In the genomic region with DNA sequence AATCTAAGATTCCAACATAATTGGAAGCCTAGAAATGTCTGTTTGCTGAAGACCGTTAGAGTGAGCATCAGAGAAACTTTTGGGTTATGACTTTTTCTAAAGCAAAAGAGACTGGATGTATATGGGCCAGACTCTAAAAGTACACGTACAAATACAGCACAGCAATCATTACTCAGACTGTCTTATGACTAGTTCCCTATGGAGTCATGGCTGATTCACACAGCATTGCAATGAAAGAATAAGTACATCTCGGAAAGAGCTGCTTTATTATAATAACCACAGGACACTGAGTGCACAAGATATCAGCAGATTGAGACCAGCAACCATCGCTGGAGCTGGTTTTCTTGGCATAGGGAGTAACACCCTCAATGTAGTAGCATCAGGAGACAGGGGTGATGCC, we compare ENCODE assay signal across 18 cellular contexts.
DNase-seq lines count a peak whose midpoint lies in the region; ATAC-seq, FAIRE-seq and TF ChIP-seq lines count a peak whose summit lies in the region.
"Had no signal": no experiment of that assay in that cellular context is flagged by ENCODE, and none has a peak within 500 bp of the region (broad histone marks: within the 10 kb centered on the region; RNA-seq: fewer than 3 reads in every experiment).

No MANE protein-coding gene starts in this region.

- H3K4me2 ChIP-seq in HepG2 (ENCODE audit: low read depth, low read length), result no peak overlapping the region
- H3K4me2 ChIP-seq: PC-9 had no signal

- POLR2A ChIA-PET in HepG2 (lab: Yijun Ruan, JAX), result no interaction called here

- 2% methylated on average over 4 of the region's 4 CpGs for WGBS in HepG2 (ENCODE audit: low lambda C conversion rate)

- H3K9ac ChIP-seq in HepG2 (ENCODE audit: insufficient read depth, low read depth, low read length), result no peak overlapping the region

- TF ChIP-seq CTCF in epithelial cell of esophagus (IDR thresholded peaks at IDR 0.05; ENCODE audit: insufficient read depth, low read depth, low read length, missing control alignments), result no peak
- no peak for TF ChIP-seq CTCF in HepG2 (CRISPR knock-in tag; IDR thresholded peaks at IDR 0.05)

- DNase-seq in EL, result peak; percentile 76
- peak; percentile 2 for DNase-seq in RPMI7951 (ENCODE audit: low read depth)
- peak; percentile 83 for DNase-seq in epithelial cell of esophagus (ENCODE audit: low read depth)
- DNase-seq in non-pigmented ciliary epithelial cell (ENCODE audit: low read depth), result peak; percentile 56
- DNase-seq in HepG2 (ENCODE audit: low spot score), result no peak
- DNase-seq in NCI-H128 (lab: John Stamatoyannopoulos, UW; ENCODE audit: unreplicated experiment), result no peak
- no peak for DNase-seq in NCI-H1105 treated with DMSO at 0.1 percent for 48 hours (lab: John Stamatoyannopoulos, UW)
- no peak for DNase-seq in CD1c-positive myeloid dendritic cell (ENCODE audit: extremely low spot score)
- DNase-seq: activated CD4-positive, alpha-beta T cell treated with anti-CD3 and anti-CD28 coated beads, Interleukin-2, amount 10 ng/mL, durations not matched to agents 7 days and 5 days; CD4-positive, CD25-positive, alpha-beta regulatory T cell; effector CD4-positive, alpha-beta T cell; heart left ventricle; left colon; NCI-H146; NCI-H524 treated with DMSO at 0.1 percent for 48 hours; stimulated activated CD8-positive, alpha-beta memory T cell treated with anti-CD3 and anti-CD28 coated beads, Interleukin-4, amount 100 ng/mL, for 48 hours; upper lobe of right lung had no signal

- H3K4me1 ChIP-seq in HepG2 (ENCODE audit: insufficient read depth, low read length), result no peaks in the 10 kb centered on the region
- H3K4me1 ChIP-seq: heart left ventricle, upper lobe of right lung had no signal

- no peak for TF ChIP-seq RAD21 in HepG2 (CRISPR knock-in tag; IDR thresholded peaks at IDR 0.05)

- no peak for TF ChIP-seq POLR2A in HepG2 (IDR thresholded peaks at IDR 0.05; ENCODE audit: insufficient read depth in 1 of 2, low read depth in 2 of 2, low read length in 2 of 2)

- no peak for ATAC-seq in HepG2
- ATAC-seq: heart left ventricle, left colon, upper lobe of right lung had no signal

- no peak overlapping the region for H3K27ac ChIP-seq in HepG2 (ENCODE audit: extremely low read length, insufficient read depth, low read length)
- H3K27ac ChIP-seq: heart left ventricle, PC-9, upper lobe of right lung had no signal

- no peaks in the 10 kb centered on the region for H4K20me1 ChIP-seq in HepG2 (ENCODE audit: insufficient read depth, low read length)

- H3K79me2 ChIP-seq in HepG2 (ENCODE audit: insufficient read depth, low read length), result no peaks in the 10 kb centered on the region

- H3K9me3 ChIP-seq in HepG2 (ENCODE audit: low read length), result no peaks in the 10 kb centered on the region
- H3K9me3 ChIP-seq: heart left ventricle, upper lobe of right lung had no signal

- CTCF ChIA-PET in HepG2 (lab: Yijun Ruan, JAX; ENCODE audit: low intra/inter-chr PET ratio, low total read pairs), result no interaction called here

- H2AFZ ChIP-seq in HepG2 (ENCODE audit: low read length), result no peak overlapping the region
- H2AFZ ChIP-seq: PC-9 had no signal

- TF ChIP-seq EP300 in HepG2 (IDR thresholded peaks at IDR 0.05; ENCODE audit: low read depth in 2 of 2, low read length in 2 of 2), result no peak
- no peak for TF ChIP-seq EP300 in HepG2 (CRISPR knock-in tag; IDR thresholded peaks at IDR 0.05; ENCODE audit: borderline replicate concordance)

- H3K36me3 ChIP-seq in HepG2 (replicated peaks in 1 of 2; ENCODE audit: control insufficient read depth in 1 of 2, insufficient read depth in 2 of 2, low read length in 2 of 2), result no peaks in the 10 kb centered on the region
- H3K36me3 ChIP-seq: heart left ventricle, upper lobe of right lung had no signal

- H3K4me3 ChIP-seq in epithelial cell of esophagus (ENCODE audit: low read length) (no peak overlapping the region), HepG2 (replicated peaks in 1 of 3; ENCODE audit: insufficient read depth in 1 of 3, low read depth in 2 of 3, low read length in 3 of 3) (no peak overlapping the region)
- H3K4me3 ChIP-seq: heart left ventricle, PC-9, upper lobe of right lung had no signal

- FAIRE-seq in HepG2 (lab: Jason Lieb, UNC), result no peak

- in situ Hi-C loops in HepG2 (cut with HindIII; ENCODE audit: extremely low pct_ligation_motif_present, low pct_unique_long_range_greater_than_20kb), result no loop called here

- intact Hi-C loops in HepG2 (cut with micrococcal nuclease; ENCODE audit: unreplicated experiment), result no loop called here

- no TSS peak for BruUV-seq in HepG2 (replicated peaks; lab: Mats Ljungman, UMichigan)

- H3K27me3 ChIP-seq in HepG2 (ENCODE audit: control insufficient read depth in 1 of 2, insufficient read depth in 2 of 2, low read length in 2 of 2), result no peaks in the 10 kb centered on the region
- H3K27me3 ChIP-seq: heart left ventricle, upper lobe of right lung had no signal

TF ChIP-seq in HepG2, 621 proteins besides CTCF, POLR2A, EP300 and RAD21:
- TF ChIP-seq NCOA5 (CRISPR knock-in tag; IDR thresholded peaks at IDR 0.05), result no peak
- TF ChIP-seq ZNF644 (CRISPR knock-in tag; IDR thresholded peaks at IDR 0.05; ENCODE audit: low read depth), result no peak
- no peak for TF ChIP-seq ZXDC (CRISPR knock-in tag; IDR thresholded peaks at IDR 0.05)
- no peak for TF ChIP-seq HCFC1 (IDR thresholded peaks at IDR 0.05; ENCODE audit: low read depth, low read length)
- TF ChIP-seq ZNF34 (CRISPR knock-in tag; IDR thresholded peaks at IDR 0.05; ENCODE audit: borderline replicate concordance), result no peak
- TF ChIP-seq SOX6 (IDR thresholded peaks at IDR 0.05), result no peak
- no peak for TF ChIP-seq SOX6 (CRISPR knock-in tag; IDR thresholded peaks at IDR 0.05)
- TF ChIP-seq MTF2 (CRISPR knock-in tag; IDR thresholded peaks at IDR 0.05; ENCODE audit: borderline replicate concordance), result no peak
- no peak for TF ChIP-seq ZNF614 (CRISPR knock-in tag; IDR thresholded peaks at IDR 0.05; ENCODE audit: borderline replicate concordance)
- TF ChIP-seq ZMYM2 (CRISPR knock-in tag; IDR thresholded peaks at IDR 0.05), result no peak
- no peak for TF ChIP-seq SRSF1 (optimal IDR thresholded peaks at IDR 0.05; ENCODE audit: low read depth, low read length)
- no peak for TF ChIP-seq ZNF776 (CRISPR knock-in tag; IDR thresholded peaks at IDR 0.05)

Comparison
In these comparisons a context has a peak if more than half of its experiments do, and no peak if none do; other contexts are left out.
1. DNase-seq: peak in EL (single experiment), RPMI7951 (single experiment), epithelial cell of esophagus (single experiment) and non-pigmented ciliary epithelial cell (single experiment); none in HepG2 (single experiment), NCI-H128 (single experiment), NCI-H1105 treated with DMSO at 0.1 percent for 48 hours (single experiment) and CD1c-positive myeloid dendritic cell (single experiment).